Comparison of ENCODE assay signal across 8 cellular contexts in the genomic region with DNA sequence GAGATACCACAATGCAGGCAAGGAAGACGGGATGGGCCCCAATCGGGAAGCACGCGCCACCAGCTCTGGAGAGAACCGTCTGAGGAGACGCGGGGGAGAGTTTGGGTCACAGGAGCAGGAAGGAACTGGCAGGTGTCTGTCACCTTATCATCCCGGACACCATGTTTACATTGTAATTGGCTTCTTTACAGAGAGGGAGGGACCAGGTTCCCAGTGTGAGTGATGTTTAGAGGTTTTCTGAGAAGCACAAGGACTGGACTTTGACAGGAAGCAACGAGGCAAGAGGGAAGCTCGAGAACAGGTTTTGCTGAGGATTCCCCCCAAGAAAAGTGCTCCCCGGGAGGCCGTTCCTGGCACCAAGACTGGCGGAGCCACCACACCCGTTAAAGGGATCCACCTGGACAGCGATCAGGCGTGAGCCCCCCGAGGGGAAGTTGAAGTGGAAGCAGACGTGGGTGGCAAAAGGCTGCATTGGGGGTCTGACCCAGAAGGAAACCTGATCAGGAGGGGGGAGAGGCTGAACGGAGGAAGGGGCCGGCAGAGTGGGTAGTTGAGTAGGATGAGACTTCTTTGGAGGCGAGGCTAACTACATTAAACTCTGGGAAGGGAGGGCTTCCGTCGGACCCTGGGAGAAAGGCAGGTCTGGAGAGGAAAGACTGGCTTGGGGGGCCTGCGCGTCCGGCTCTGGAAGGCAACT. TPM values are rescaled to one million over a fixed set of nuclear protein-coding genes. Genes with fewer than 3 reads are reported as not detected.
DNase-seq lines count a peak whose midpoint lies in the region; ATAC-seq and TF ChIP-seq lines count a peak whose summit lies in the region.

No MANE protein-coding gene starts in this region.

- H3K27me3 ChIP-seq in HUES48 (ENCODE audit: control insufficient read depth, insufficient read depth, low read length) (no peaks in the 10 kb centered on the region), ascending aorta (no peaks in the 10 kb centered on the region)

- H3K36me3 ChIP-seq in HUES48 (ENCODE audit: control insufficient read depth, insufficient read depth, low read length) (no peaks in the 10 kb centered on the region), ascending aorta (no peaks in the 10 kb centered on the region)

- TF ChIP-seq POLR2A in GM19193 (IDR thresholded peaks at IDR 0.05; ENCODE audit: extremely low read depth, insufficient read depth, insufficient read length): peak; percentile 62

- peak overlapping the region; percentile 95 for H3K4me3 ChIP-seq in HUES48 (ENCODE audit: low read depth, low read length)
- peak overlapping the region; percentile 95 to 98 for H3K4me3 ChIP-seq in ascending aorta

- ATAC-seq in GM18861 (IDR thresholded peaks at IDR 0.05; ENCODE audit: unreplicated experiment): no peak

- H3K9me3 ChIP-seq in HUES48 (ENCODE audit: control insufficient read depth, insufficient read depth, low read length) (no peaks in the 10 kb centered on the region), ascending aorta (no peaks in the 10 kb centered on the region)

- DNase-seq in C1 segment of cervical spinal cord (lab: John Stamatoyannopoulos, UW) (peak in 13 of 14 donors; percentile 16 to 83 (median 63)), SK-MEL-5 (ENCODE audit: low read depth, low spot score) (peak; percentile 38), ascending aorta (ENCODE audit: low spot score in 2 of 2) (peak in 1 of 2 donors; percentile 68), hippocampal formation (lab: John Stamatoyannopoulos, UW) (peak; percentile 53 to 56), putamen (ENCODE audit: low spot score) (peak; percentile 48)

- TF ChIP-seq CTCF in ascending aorta (IDR thresholded peaks at IDR 0.05): no peak

- in situ Hi-C loops in SK-MEL-5 (cut with HindIII; ENCODE audit: low pct_unique_long_range_greater_than_20kb, low sequenced_read_pairs): no loop called here

- H3K27ac ChIP-seq in HUES48 (ENCODE audit: low read depth, low read length) (peak overlapping the region; percentile 91), ascending aorta (peak overlapping the region; percentile 86 to 93)

- peak overlapping the region; percentile 73 for H3K9ac ChIP-seq in HUES48 (ENCODE audit: low read depth, low read length)

- intact Hi-C loops in ascending aorta (cut with DNase I): loop anchor here (2.0 to 10.0 kb wide), 4 partner anchors 96 to 537 kb away; a partner anchor contains a TSS

- H3K4me1 ChIP-seq in HUES48 (ENCODE audit: control insufficient read depth, insufficient read depth, low read length) (peaks cover 18% of the 10 kb centered on the region; the same call in 1 of the 2 replicates), ascending aorta (peaks cover 3 to 24% of the 10 kb centered on the region in 2 donors)

RNA-seq across cellular contexts. Expression of a gene that starts 0.9 kb away (rescaled TPM):
- 44.2 and 46.4 TPM in 2 replicates for total RNA-seq in SK-MEL-5 (2014; rRNA removed; shearing (Covaris generic))
- 40.5 and 52.2 TPM in 2 replicates for polyA plus RNA-seq in SK-MEL-5 (2015; cell fraction: cytosol; rRNA removed)
- 41.5 and 50.7 TPM in 2 replicates for polyA plus RNA-seq in SK-MEL-5 (2015; cell fraction: nucleus; rRNA removed)
- 44.6 TPM for total RNA-seq in ascending aorta
